ENCODE assay signal across 31 cellular contexts in the genomic region with DNA sequence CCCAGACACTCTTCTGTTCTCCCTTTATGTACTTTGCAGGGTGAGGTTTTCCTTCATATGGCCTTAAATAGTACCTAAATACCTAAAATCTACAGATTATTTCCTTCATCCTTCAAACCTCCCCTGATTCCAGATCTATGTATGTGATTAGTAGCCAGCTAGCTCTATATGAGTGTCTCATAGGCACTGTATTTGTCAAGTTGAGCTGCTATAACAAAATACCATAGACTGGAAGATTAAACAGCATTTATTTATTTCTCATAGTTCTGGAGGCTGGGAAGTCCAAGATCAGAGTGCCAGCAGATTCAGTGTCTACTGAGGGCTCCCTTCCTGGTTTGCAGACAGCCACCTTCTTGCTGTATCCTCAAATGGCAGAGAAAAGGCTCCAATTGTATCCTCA.
"Had no signal": no experiment of that assay in that cellular context is flagged by ENCODE, and none has a peak within 500 bp of the region (broad histone marks: within the 10 kb centered on the region; RNA-seq: fewer than 3 reads in every experiment).

No MANE protein-coding gene starts in this region.

- H3K36me3 ChIP-seq: MG63 had no signal

- H3K4me3 ChIP-seq: MG63 had no signal

- DNase-seq: Karpas-422, MG63, MM.1S, MV-4-11, NCI-H1048, NCI-H1092, NCI-H1092 treated with DMSO at 0.1 percent for 48 hours, NCI-H1105, NCI-H1105 treated with DMSO at 0.1 percent for 48 hours, NCI-H1417, NCI-H1417 treated with DMSO at 0.1 percent for 48 hours, NCI-H1436, NCI-H1436 treated with DMSO at 0.1 percent for 48 hours, NCI-H146, NCI-H1694, NCI-H1694 treated with DMSO at 0.1 percent for 48 hours, NCI-H187, NCI-H187 treated with DMSO at 0.1 percent for 48 hours, NCI-H1930, NCI-H2029, NCI-H2029 treated with DMSO at 0.1 percent for 48 hours, NCI-H2081, NCI-H2081 treated with DMSO at 0.1 percent for 48 hours, NCI-H2107, NCI-H2171, NCI-H2227 treated with DMSO at 0.1 percent for 48 hours, NCI-H226, NCI-H345, NCI-H446, NCI-H446 treated with DMSO at 0.1 percent for 48 hours, NCI-H510A had no signal

- H3K9me3 ChIP-seq: MG63 had no signal
